ENCODE assay signal across 2 cellular contexts in genomic region chr4:26707342-26707741, GRCh38.
TF ChIP-seq lines count a peak whose summit lies in the region.

No MANE protein-coding gene starts in this region.

TF ChIP-seq in K562, 482 proteins besides CTCF, POLR2A, EP300 and RAD21 (continued from another document):
- TF ChIP-seq, protein P1, sequence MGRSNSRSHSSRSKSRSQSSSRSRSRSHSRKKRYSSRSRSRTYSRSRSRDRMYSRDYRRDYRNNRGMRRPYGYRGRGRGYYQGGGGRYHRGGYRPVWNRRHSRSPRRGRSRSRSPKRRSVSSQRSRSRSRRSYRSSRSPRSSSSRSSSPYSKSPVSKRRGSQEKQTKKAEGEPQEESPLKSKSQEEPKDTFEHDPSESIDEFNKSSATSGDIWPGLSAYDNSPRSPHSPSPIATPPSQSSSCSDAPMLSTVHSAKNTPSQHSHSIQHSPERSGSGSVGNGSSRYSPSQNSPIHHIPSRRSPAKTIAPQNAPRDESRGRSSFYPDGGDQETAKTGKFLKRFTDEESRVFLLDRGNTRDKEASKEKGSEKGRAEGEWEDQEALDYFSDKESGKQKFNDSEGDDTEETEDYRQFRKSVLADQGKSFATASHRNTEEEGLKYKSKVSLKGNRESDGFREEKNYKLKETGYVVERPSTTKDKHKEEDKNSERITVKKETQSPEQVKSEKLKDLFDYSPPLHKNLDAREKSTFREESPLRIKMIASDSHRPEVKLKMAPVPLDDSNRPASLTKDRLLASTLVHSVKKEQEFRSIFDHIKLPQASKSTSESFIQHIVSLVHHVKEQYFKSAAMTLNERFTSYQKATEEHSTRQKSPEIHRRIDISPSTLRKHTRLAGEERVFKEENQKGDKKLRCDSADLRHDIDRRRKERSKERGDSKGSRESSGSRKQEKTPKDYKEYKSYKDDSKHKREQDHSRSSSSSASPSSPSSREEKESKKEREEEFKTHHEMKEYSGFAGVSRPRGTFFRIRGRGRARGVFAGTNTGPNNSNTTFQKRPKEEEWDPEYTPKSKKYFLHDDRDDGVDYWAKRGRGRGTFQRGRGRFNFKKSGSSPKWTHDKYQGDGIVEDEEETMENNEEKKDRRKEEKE (IDR thresholded peaks at IDR 0.05; ENCODE audit: borderline replicate concordance in 1 of 2, control insufficient read depth in 1 of 2, low read depth in 2 of 2, low read length in 1 of 2): no peak
- TF ChIP-seq STAG1 (CRISPR knock-in tag; IDR thresholded peaks at IDR 0.05; ENCODE audit: borderline replicate concordance) (no peak), ILK (tag; IDR thresholded peaks at IDR 0.05; ENCODE audit: borderline replicate concordance, low read depth) (no peak), FOXP4 (CRISPR knock-in tag; IDR thresholded peaks at IDR 0.05; ENCODE audit: borderline replicate concordance) (no peak), C11orf30 (IDR thresholded peaks at IDR 0.05; ENCODE audit: low read depth) (peak; percentile 54; the same call in 1 of the 2 replicates), ZNF316 (IDR thresholded peaks at IDR 0.05) (peak; percentile 82), U2AF1 (optimal IDR thresholded peaks at IDR 0.05; ENCODE audit: low read depth, low read length) (no peak)

TF ChIP-seq in SK-N-SH treated with all-trans-retinoic acid at 6 μM for 48 hours, 23 proteins besides CTCF, POLR2A, EP300 and RAD21 (continued from another document):
- TF ChIP-seq PATZ1 (CRISPR knock-in tag; IDR thresholded peaks at IDR 0.05; ENCODE audit: borderline replicate concordance) (no peak), ZFP30 (CRISPR knock-in tag; IDR thresholded peaks at IDR 0.05) (no peak), ZFP3 (CRISPR knock-in tag; IDR thresholded peaks at IDR 0.05) (no peak), ZNF8 (CRISPR knock-in tag; IDR thresholded peaks at IDR 0.05) (no peak), OSR1 (CRISPR knock-in tag; IDR thresholded peaks at IDR 0.05) (no peak), ZNF565 (CRISPR knock-in tag; conservative IDR thresholded peaks at IDR 0.05; ENCODE audit: low read depth) (no peak), TCF4 (CRISPR knock-in tag; IDR thresholded peaks at IDR 0.05; ENCODE audit: borderline replicate concordance) (no peak), ESRRG (CRISPR knock-in tag; IDR thresholded peaks at IDR 0.05) (no peak), ZNF70 (CRISPR knock-in tag; IDR thresholded peaks at IDR 0.05) (no peak), ISL1 (CRISPR knock-in tag; IDR thresholded peaks at IDR 0.05) (no peak), BACH2 (CRISPR knock-in tag; IDR thresholded peaks at IDR 0.05; ENCODE audit: borderline replicate concordance) (no peak)
